ENCODE assay signal across 28 cellular contexts in genomic region chr20:44727039-44727438, GRCh38. TPM values are rescaled to one million over a fixed set of nuclear protein-coding genes. Genes with fewer than 3 reads are reported as not detected.
"Had no signal": no experiment of that assay in that cellular context is flagged by ENCODE, and none has a peak within 500 bp of the region (broad histone marks: within the 10 kb centered on the region; RNA-seq: fewer than 3 reads in every experiment).

No MANE protein-coding gene starts in this region.

- H3K27ac ChIP-seq: body of pancreas, cardiac muscle cell, foreskin keratinocyte, left lung, thyroid gland, uterus, VCaP had no signal

- H3K27me3 Mint-ChIP-seq: activated CD4-positive, alpha-beta T cell treated with anti-CD3 and anti-CD28 coated beads, Interleukin-2, amount 10 ng/mL, durations not matched to agents 7 days and 5 days; activated CD8-positive, alpha-beta memory T cell treated with anti-CD3 and anti-CD28 coated beads, Interleukin-2, amount 10 ng/mL, durations not matched to agents 7 days and 5 days; activated CD8-positive, alpha-beta T cell treated with anti-CD3 and anti-CD28 coated beads for 36 hours; activated naive CD8-positive, alpha-beta T cell treated with anti-CD3 and anti-CD28 coated beads, Interleukin-2, amount 50 U/mL, for 24 hours; naive thymus-derived CD4-positive, alpha-beta T cell had no signal

- ATAC-seq: activated CD8-positive, alpha-beta memory T cell treated with anti-CD3 and anti-CD28 coated beads, Interleukin-2, amount 10 ng/mL, durations not matched to agents 7 days and 5 days; activated CD8-positive, alpha-beta T cell treated with anti-CD3 and anti-CD28 coated beads for 36 hours; activated naive CD8-positive, alpha-beta T cell treated with anti-CD3 and anti-CD28 coated beads, Interleukin-2, amount 50 U/mL, for 24 hours; body of pancreas; foreskin keratinocyte; left lung; naive thymus-derived CD4-positive, alpha-beta T cell; stimulated activated naive CD8-positive, alpha-beta T cell treated with anti-CD3 and anti-CD28 coated beads, Interleukin-15, Interleukin-2, amounts not matched to agents 100 U/mL and 50 U/mL, for 24 hours had no signal

- H3K27ac Mint-ChIP-seq: activated CD4-positive, alpha-beta T cell treated with anti-CD3 and anti-CD28 coated beads, Interleukin-2, amount 10 ng/mL, durations not matched to agents 7 days and 5 days; activated CD8-positive, alpha-beta memory T cell treated with anti-CD3 and anti-CD28 coated beads, Interleukin-2, amount 10 ng/mL, durations not matched to agents 7 days and 5 days; activated CD8-positive, alpha-beta T cell treated with anti-CD3 and anti-CD28 coated beads for 36 hours; activated naive CD8-positive, alpha-beta T cell treated with anti-CD3 and anti-CD28 coated beads, Interleukin-2, amount 50 U/mL, for 24 hours; activated T-helper 1 cell treated with anti-CD3 and anti-CD28 coated beads, Interleukin-12 subunit alpha, Interleukin-12 subunit beta, Interleukin-2, Interleukin-4 antibody, amounts not matched to agents 30 ng/mL and 10 ng/mL and 1 ng/mL, durations not matched to agents 14 hours and 24 hours and 36 hours; immature natural killer cell; progenitor cell of endocrine pancreas had no signal

- H3K36me3 ChIP-seq: cardiac muscle cell, left lung, thyroid gland, uterus had no signal

- H3K27me3 ChIP-seq: body of pancreas, cardiac muscle cell, foreskin keratinocyte, thyroid gland, uterus had no signal

- H3K4me3 Mint-ChIP-seq: activated CD4-positive, alpha-beta T cell treated with anti-CD3 and anti-CD28 coated beads, Interleukin-2, amount 10 ng/mL, durations not matched to agents 7 days and 5 days; activated CD8-positive, alpha-beta memory T cell treated with anti-CD3 and anti-CD28 coated beads, Interleukin-2, amount 10 ng/mL, durations not matched to agents 7 days and 5 days; activated CD8-positive, alpha-beta T cell treated with anti-CD3 and anti-CD28 coated beads for 36 hours; activated naive CD8-positive, alpha-beta T cell treated with anti-CD3 and anti-CD28 coated beads, Interleukin-2, amount 50 U/mL, for 24 hours; activated T-helper 1 cell treated with anti-CD3 and anti-CD28 coated beads, Interleukin-12 subunit alpha, Interleukin-12 subunit beta, Interleukin-2, Interleukin-4 antibody, amounts not matched to agents 30 ng/mL and 10 ng/mL and 1 ng/mL, durations not matched to agents 14 hours and 24 hours and 36 hours; immature natural killer cell; naive thymus-derived CD4-positive, alpha-beta T cell; neural crest cell had no signal

- H3K4me1 ChIP-seq: body of pancreas, uterus had no signal

- H3K9me3 Mint-ChIP-seq: activated CD4-positive, alpha-beta T cell treated with anti-CD3 and anti-CD28 coated beads, Interleukin-2, amount 10 ng/mL, durations not matched to agents 7 days and 5 days; activated CD8-positive, alpha-beta T cell treated with anti-CD3 and anti-CD28 coated beads for 36 hours; activated naive CD8-positive, alpha-beta T cell treated with anti-CD3 and anti-CD28 coated beads, Interleukin-2, amount 50 U/mL, for 24 hours; activated T-helper 1 cell treated with anti-CD3 and anti-CD28 coated beads, Interleukin-12 subunit alpha, Interleukin-12 subunit beta, Interleukin-2, Interleukin-4 antibody, amounts not matched to agents 30 ng/mL and 10 ng/mL and 1 ng/mL, durations not matched to agents 14 hours and 24 hours and 36 hours; immature natural killer cell; naive thymus-derived CD4-positive, alpha-beta T cell; neural crest cell had no signal

- H3K4me3 ChIP-seq: body of pancreas, cardiac muscle cell, left lung, lung, thyroid gland, uterus had no signal

- H3K36me3 Mint-ChIP-seq: activated CD8-positive, alpha-beta memory T cell treated with anti-CD3 and anti-CD28 coated beads, Interleukin-2, amount 10 ng/mL, durations not matched to agents 7 days and 5 days; immature natural killer cell; naive thymus-derived CD4-positive, alpha-beta T cell had no signal

- H3K9me3 ChIP-seq: body of pancreas, left lung, thyroid gland, uterus had no signal

- H3K4me1 Mint-ChIP-seq: activated naive CD8-positive, alpha-beta T cell treated with anti-CD3 and anti-CD28 coated beads, Interleukin-2, amount 50 U/mL, for 24 hours; immature natural killer cell; neural crest cell had no signal

- DNase-seq: activated CD4-positive, alpha-beta T cell treated with anti-CD3 and anti-CD28 coated beads, Interleukin-2, amount 10 ng/mL, durations not matched to agents 7 days and 5 days; activated CD4-positive, CD25-positive, alpha-beta regulatory T cell treated with anti-CD3 and anti-CD28 coated beads, Interleukin-2, amount 50 U/mL, for 72 hours; activated CD8-positive, alpha-beta memory T cell treated with anti-CD3 and anti-CD28 coated beads, Interleukin-2, amount 10 ng/mL, durations not matched to agents 7 days and 5 days; activated CD8-positive, alpha-beta T cell treated with anti-CD3 and anti-CD28 coated beads for 36 hours; activated gamma-delta T cell; activated naive CD4-positive, alpha-beta T cell treated with anti-CD3 and anti-CD28 coated beads, Interleukin-2, amount 50 U/mL, for 16 hours; activated naive CD8-positive, alpha-beta T cell treated with anti-CD3 and anti-CD28 coated beads, Interleukin-2, amount 50 U/mL, for 24 hours; body of pancreas; cortex of kidney; erythroblast; foreskin keratinocyte; immature natural killer cell; kidney glomerular epithelial cell; left lung; naive thymus-derived CD4-positive, alpha-beta T cell; retina; stimulated activated CD4-positive, alpha-beta T cell treated with anti-CD3 and anti-CD28 coated beads, Interleukin-4, amount 100 ng/mL, for 24 hours; stimulated activated naive CD8-positive, alpha-beta T cell treated with anti-CD3 and anti-CD28 coated beads, Interleukin-15, Interleukin-2, amounts not matched to agents 100 U/mL and 50 U/mL, for 24 hours; thyroid gland; uterus had no signal

RNA-seq across cellular contexts. Expression of gene CCN5, which starts 11.9 kb away (rescaled TPM):
- total RNA-seq: activated CD4-positive, alpha-beta T cell treated with anti-CD3 and anti-CD28 coated beads, Interleukin-2, amount 10 ng/mL, durations not matched to agents 7 days and 5 days; activated CD8-positive, alpha-beta memory T cell treated with anti-CD3 and anti-CD28 coated beads, Interleukin-2, amount 10 ng/mL, durations not matched to agents 7 days and 5 days; activated CD8-positive, alpha-beta T cell treated with anti-CD3 and anti-CD28 coated beads for 36 hours; activated T-helper 1 cell treated with anti-CD3 and anti-CD28 coated beads, Interleukin-12 subunit alpha, Interleukin-12 subunit beta, Interleukin-2, Interleukin-4 antibody, amounts not matched to agents 30 ng/mL and 10 ng/mL and 1 ng/mL, durations not matched to agents 14 hours and 24 hours and 36 hours; cardiac muscle cell; cerebellum; foreskin keratinocyte; naive thymus-derived CD4-positive, alpha-beta T cell; neural crest cell; progenitor cell of endocrine pancreas; T-helper 2 cell treated with Interferon-gamma antibody and Interleukin-4, amounts not matched to agents 100 ng/mL and 5 ng/mL, for 36 hours had no signal

RNA-seq across cellular contexts. Expression of gene KCNK15, which starts 18.6 kb away (rescaled TPM):
- total RNA-seq: activated CD4-positive, alpha-beta T cell treated with anti-CD3 and anti-CD28 coated beads, Interleukin-2, amount 10 ng/mL, durations not matched to agents 7 days and 5 days; activated CD8-positive, alpha-beta memory T cell treated with anti-CD3 and anti-CD28 coated beads, Interleukin-2, amount 10 ng/mL, durations not matched to agents 7 days and 5 days; cardiac muscle cell; foreskin keratinocyte; neural crest cell; T-helper 2 cell treated with Interferon-gamma antibody and Interleukin-4, amounts not matched to agents 100 ng/mL and 5 ng/mL, for 36 hours had no signal
